ENCODE assay signal across 24 cellular contexts in genomic region chr3:9638147-9638546, GRCh38.
"Had no signal": no experiment of that assay in that cellular context is flagged by ENCODE, and none has a peak within 500 bp of the region (broad histone marks: within the 10 kb centered on the region; RNA-seq: fewer than 3 reads in every experiment).

No MANE protein-coding gene starts in this region.

- H3K27me3 ChIP-seq: esophagus squamous epithelium, neural progenitor cell, tibial nerve had no signal

- H3K27ac ChIP-seq: esophagus squamous epithelium, heart right ventricle, lower lobe of right lung, neural progenitor cell, parathyroid adenoma, spleen, tibial nerve had no signal

- DNase-seq: activated CD4-positive, alpha-beta T cell treated with anti-CD3 and anti-CD28 coated beads, Interleukin-2, amount 50 U/mL, for 1 hour; activated CD8-positive, alpha-beta memory T cell treated with anti-CD3 and anti-CD28 coated beads, Interleukin-2, amount 10 ng/mL, durations not matched to agents 7 days and 5 days; activated CD8-positive, alpha-beta T cell treated with anti-CD3 and anti-CD28 coated beads, Interleukin-2, amount 10 ng/mL, durations not matched to agents 7 days and 5 days; activated naive CD4-positive, alpha-beta T cell; activated T-cell treated with anti-CD3 and anti-CD28 coated beads for 4 hours; activated T-cell treated with anti-CD3 and anti-CD28 coated beads, Interleukin-2, amount 50 U/mL, for 72 hours; anterior cingulate cortex; effector CD4-positive, alpha-beta T cell; esophagus squamous epithelium; foreskin melanocyte; heart right ventricle; kidney glomerular epithelial cell; lower lobe of right lung; mesenchymal stem cell; naive thymus-derived CD8-positive, alpha-beta T cell; occipital lobe; right cardiac atrium; spleen; stimulated activated naive CD4-positive, alpha-beta T cell treated with Interleukin-2 at 50 U/mL for 16 hours had no signal

- H3K4me1 ChIP-seq: esophagus squamous epithelium, heart right ventricle, lower lobe of right lung, neural progenitor cell, parathyroid adenoma, spleen, tibial nerve had no signal

- H3K36me3 ChIP-seq: esophagus squamous epithelium, heart right ventricle, lower lobe of right lung, neural progenitor cell, spleen, tibial nerve had no signal

- H3K9me3 ChIP-seq: esophagus squamous epithelium, heart right ventricle, lower lobe of right lung, spleen, tibial nerve had no signal

- H3K4me3 ChIP-seq: esophagus squamous epithelium, heart right ventricle, lower lobe of right lung, neural progenitor cell, spleen, tibial nerve had no signal

- ATAC-seq: activated CD8-positive, alpha-beta memory T cell treated with anti-CD3 and anti-CD28 coated beads, Interleukin-2, amount 10 ng/mL, durations not matched to agents 7 days and 5 days; activated CD8-positive, alpha-beta T cell treated with anti-CD3 and anti-CD28 coated beads, Interleukin-2, amount 10 ng/mL, durations not matched to agents 7 days and 5 days; activated T-cell treated with anti-CD3 and anti-CD28 coated beads, Interleukin-2, amount 50 U/mL, for 72 hours; heart right ventricle; left lobe of liver; lower lobe of right lung; naive thymus-derived CD8-positive, alpha-beta T cell; right cardiac atrium; WTC11 had no signal
